ENCODE assay signal across 8 cellular contexts in the genomic region with DNA sequence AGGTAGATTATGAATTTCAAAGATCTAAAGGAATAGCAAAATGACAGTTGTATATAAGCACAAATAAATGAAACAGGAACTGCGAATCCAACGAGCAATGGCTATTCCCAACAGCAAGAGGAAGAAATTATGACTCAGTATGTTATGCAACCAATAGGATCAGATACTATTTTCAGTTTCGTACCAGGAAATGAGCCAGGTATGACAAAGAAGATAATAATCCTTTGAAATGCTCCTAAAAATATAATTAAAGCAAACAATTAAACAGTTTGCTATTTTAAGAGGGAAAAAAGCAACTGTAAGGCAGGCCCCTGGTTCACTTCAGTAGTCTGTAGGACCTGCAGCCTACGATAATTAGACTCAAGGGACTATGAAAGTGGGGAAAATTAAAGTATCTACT. TPM values are rescaled to one million over a fixed set of nuclear protein-coding genes. Genes with fewer than 3 reads are reported as not detected.
DNase-seq lines count a peak whose midpoint lies in the region; ATAC-seq, FAIRE-seq and TF ChIP-seq lines count a peak whose summit lies in the region.

No MANE protein-coding gene starts in this region.

- H2AFZ ChIP-seq in MM.1S (ENCODE audit: low read length): no peak overlapping the region

- H3K36me3 ChIP-seq in heart left ventricle (peaks cover 0 to 1% (median 0%) of the 10 kb centered on the region in 9 donors), small intestine (ENCODE audit: control insufficient read depth in 2 of 2, insufficient read depth in 2 of 2, low read length in 2 of 2) (no peaks in the 10 kb centered on the region), MM.1S (replicated peaks; ENCODE audit: insufficient read depth, low read length) (no peaks in the 10 kb centered on the region)

- H3K4me1 ChIP-seq in heart left ventricle (peaks cover 0 to 49% (median 19%) of the 10 kb centered on the region in 12 donors), small intestine (ENCODE audit: control insufficient read depth in 2 of 2, insufficient read depth in 1 of 2, low read depth in 1 of 2, low read length in 1 of 2) (no peaks in the 10 kb centered on the region), MM.1S (ENCODE audit: low read length) (no peaks in the 10 kb centered on the region; the same call in 1 of the 2 replicates)

- H3K4me2 ChIP-seq in MM.1S (ENCODE audit: low read depth, low read length): no peak overlapping the region

- H3K27me3 ChIP-seq in heart left ventricle (no peaks in the 10 kb centered on the region), small intestine (ENCODE audit: control insufficient read depth in 2 of 2, insufficient read depth in 2 of 2, low read length in 2 of 2) (no peaks in the 10 kb centered on the region), MM.1S (replicated peaks; ENCODE audit: insufficient read depth, low read length) (no peaks in the 10 kb centered on the region)

- WGBS in heart left ventricle, 4 donors: 42 to 45% (median 43%) methylated on average over 4 of the region's 4 CpGs
- WGBS in small intestine, 3 donors: 40 to 44% (median 41%) methylated on average over 4 of the region's 4 CpGs

- ATAC-seq in heart left ventricle: peak in 3 of 4 donors; percentile 69 to 82 (median 72)
- ATAC-seq in HG02885 (IDR thresholded peaks at IDR 0.05; ENCODE audit: poor library complexity, unreplicated experiment): no peak

- peak overlapping the region in 10 of 12 donors; percentile 6 to 83 (median 32) for H3K27ac ChIP-seq in heart left ventricle
- peak overlapping the region; percentile 9 to 80 for H3K27ac ChIP-seq in small intestine (ENCODE audit: low read depth in 1 of 2, low read length in 1 of 2)
- H3K27ac ChIP-seq in MM.1S (ENCODE audit: low read length): no peak overlapping the region

- intact Hi-C loops in heart left ventricle (cut with DNase I): no loop called here

- no peaks in the 10 kb centered on the region for H3F3A ChIP-seq in MM.1S (ENCODE audit: insufficient read depth, low read length)

- no peaks in the 10 kb centered on the region for H3K9me2 ChIP-seq in MM.1S (replicated peaks; ENCODE audit: insufficient read depth, low read length)

- DNase-seq in H54 (ENCODE audit: insufficient read length, low spot score) (peak; percentile 54), SKM-1 treated with dmso at 0.1 percent for 144 hours (lab: John Stamatoyannopoulos, UW; ENCODE audit: unreplicated experiment) (peak; percentile 40), heart left ventricle (no peak), small intestine (peak; percentile 67), iPS-NIHi7 (ENCODE audit: extremely low spot score) (no peak), NCI-H510A (lab: John Stamatoyannopoulos, UW) (no peak), MM.1S (no peak)

- H4K20me1 ChIP-seq in MM.1S (ENCODE audit: insufficient read depth, low read length): no peaks in the 10 kb centered on the region

- TF ChIP-seq CTCF in heart left ventricle (IDR thresholded peaks at IDR 0.05): no peak
- TF ChIP-seq CTCF in MM.1S (IDR thresholded peaks at IDR 0.05; ENCODE audit: low read length): no peak

- peak; percentile 96 for FAIRE-seq in H54 (lab: Jason Lieb, UNC)
- FAIRE-seq in small intestine (lab: Jason Lieb, UNC): no peak

- H3K9ac ChIP-seq in MM.1S (ENCODE audit: low read length): no peak overlapping the region

- TF ChIP-seq POLR2A in H54 (IDR thresholded peaks at IDR 0.05; ENCODE audit: low read depth, low read length): no peak
- TF ChIP-seq POLR2A in heart left ventricle (IDR thresholded peaks at IDR 0.05): no peak

- H3K4me3 ChIP-seq in heart left ventricle (peak overlapping the region in 1 of 12 donors; percentile 32), small intestine (ENCODE audit: low read depth in 1 of 2, low read length in 2 of 2) (no peak overlapping the region), MM.1S (ENCODE audit: low read length) (no peak overlapping the region)

- H3K79me2 ChIP-seq in MM.1S (ENCODE audit: low read length): no peaks in the 10 kb centered on the region

- H3K9me3 ChIP-seq in heart left ventricle: no peaks in the 10 kb centered on the region
- H3K9me3 ChIP-seq in small intestine (ENCODE audit: control insufficient read depth, low read depth): no peaks in the 10 kb centered on the region
- H3K9me3 ChIP-seq in MM.1S (replicated peaks; ENCODE audit: insufficient read depth, low read length): no peaks in the 10 kb centered on the region

RNA-seq across cellular contexts. Expression of a gene that starts 58.9 kb away (rescaled TPM):
- 10 to 100 TPM; 28.5 to 54.7 (median 39.7) TPM for total RNA-seq in heart left ventricle
- polyA plus RNA-seq in heart left ventricle (10 to 100 TPM; 19.0 to 28.8 TPM), small intestine (10 to 100 TPM; 16.9 to 51.4 (median 21.1) TPM)

Comparison
In these comparisons a context has a peak if more than half of its experiments do, and no peak if none do; other contexts are left out.
1. DNase-seq: peak in H54 (single experiment), SKM-1 treated with dmso at 0.1 percent for 144 hours (single experiment) and small intestine (single experiment); none in heart left ventricle (0 of 5), iPS-NIHi7 (single experiment), NCI-H510A (single experiment) and MM.1S (single experiment).